16 cellular contexts compared by ENCODE assay signal in genomic region chr9:133839822-133840329, GRCh38.
A peak's percentile ranks its signal among the peaks of the same experiment; 100 is the strongest.
DNase-seq lines count a peak whose midpoint lies in the region; ATAC-seq and TF ChIP-seq lines count a peak whose summit lies in the region.
"Had no signal": no experiment of that assay in that cellular context is flagged by ENCODE, and none has a peak within 500 bp of the region (broad histone marks: within the 10 kb centered on the region; RNA-seq: fewer than 3 reads in every experiment).

No MANE protein-coding gene starts in this region.

- no peak for ATAC-seq in HG02642 (IDR thresholded peaks at IDR 0.05; ENCODE audit: poor library complexity, unreplicated experiment)
- no peak for ATAC-seq in activated CD8-positive, alpha-beta memory T cell treated with anti-CD3 and anti-CD28 coated beads, Interleukin-2, amount 10 ng/mL, durations not matched to agents 7 days and 5 days
- ATAC-seq in activated CD4-positive, CD25-positive, alpha-beta regulatory T cell treated with anti-CD3 and anti-CD28 coated beads, Interleukin-2, amount 50 U/mL, for 24 hours, result no peak
- ATAC-seq: activated naive CD4-positive, alpha-beta T cell treated with anti-CD3 and anti-CD28 coated beads, Interleukin-2, amount 50 U/mL, for 72 hours; esophagus mucosa had no signal

- H3K27ac Mint-ChIP-seq in CD14-positive monocyte, result peak overlapping the region; percentile 8 to 85 (median 60)
- H3K27ac Mint-ChIP-seq in nephron, result peak overlapping the region in 2 of 3 experiments; percentile 44 to 72
- no peak overlapping the region for H3K27ac Mint-ChIP-seq in activated CD8-positive, alpha-beta memory T cell treated with anti-CD3 and anti-CD28 coated beads, Interleukin-2, amount 10 ng/mL, durations not matched to agents 7 days and 5 days
- H3K27ac Mint-ChIP-seq: activated CD4-positive, alpha-beta T cell treated with anti-CD3 and anti-CD28 coated beads, Interleukin-2, amount 10 ng/mL, durations not matched to agents 7 days and 5 days; activated naive CD4-positive, alpha-beta T cell treated with anti-CD3 and anti-CD28 coated beads, Interleukin-2, amount 50 U/mL, for 72 hours had no signal

- H3K4me3 Mint-ChIP-seq in CD14-positive monocyte (peak overlapping the region; percentile 39), nephron (no peak overlapping the region)
- no peak overlapping the region for H3K4me3 Mint-ChIP-seq in activated CD8-positive, alpha-beta memory T cell treated with anti-CD3 and anti-CD28 coated beads, Interleukin-2, amount 10 ng/mL, durations not matched to agents 7 days and 5 days
- H3K4me3 Mint-ChIP-seq: activated CD4-positive, alpha-beta T cell treated with anti-CD3 and anti-CD28 coated beads, Interleukin-2, amount 10 ng/mL, durations not matched to agents 7 days and 5 days had no signal

- H3K9me3 Mint-ChIP-seq in CD14-positive monocyte, result peaks cover 0 to 3% (median 0%) of the 10 kb centered on the region in 7 donors
- no peaks in the 10 kb centered on the region for H3K9me3 Mint-ChIP-seq in nephron
- H3K9me3 Mint-ChIP-seq in activated CD8-positive, alpha-beta memory T cell treated with anti-CD3 and anti-CD28 coated beads, Interleukin-2, amount 10 ng/mL, durations not matched to agents 7 days and 5 days (ENCODE audit: low read depth), result no peaks in the 10 kb centered on the region
- H3K9me3 Mint-ChIP-seq: activated CD4-positive, alpha-beta T cell treated with anti-CD3 and anti-CD28 coated beads, Interleukin-2, amount 10 ng/mL, durations not matched to agents 7 days and 5 days; activated naive CD4-positive, alpha-beta T cell treated with anti-CD3 and anti-CD28 coated beads, Interleukin-2, amount 50 U/mL, for 72 hours had no signal

- peaks cover 12 to 17% of the 10 kb centered on the region in 2 donors for H3K36me3 Mint-ChIP-seq in CD14-positive monocyte
- H3K36me3 Mint-ChIP-seq in nephron (ENCODE audit: low read depth), result no peaks in the 10 kb centered on the region
- no peaks in the 10 kb centered on the region for H3K36me3 Mint-ChIP-seq in activated CD8-positive, alpha-beta memory T cell treated with anti-CD3 and anti-CD28 coated beads, Interleukin-2, amount 10 ng/mL, durations not matched to agents 7 days and 5 days
- H3K36me3 Mint-ChIP-seq: activated naive CD4-positive, alpha-beta T cell treated with anti-CD3 and anti-CD28 coated beads, Interleukin-2, amount 50 U/mL, for 72 hours had no signal

- no peak overlapping the region for H3K4me3 ChIP-seq in fibroblast of villous mesenchyme (ENCODE audit: low read depth, low read length)
- H3K4me3 ChIP-seq: HAP-1, thyroid gland had no signal

- intact Hi-C loops in CD14-positive monocyte (cut with micrococcal nuclease), result no loop called here

- CTCF ChIA-PET in RWPE1 (lab: Yijun Ruan, JAX), result interaction anchor here (0.6 kb wide), 2 partner anchors 263 to 739 kb away, joined by 3 to 4 read pairs; no protein-coding TSS in a partner anchor
- CTCF ChIA-PET in activated CD8-positive, alpha-beta memory T cell treated with anti-CD3 and anti-CD28 coated beads, Interleukin-2, amount 10 ng/mL, durations not matched to agents 7 days and 5 days (lab: Charles Lee), result interaction anchor here (1.1 kb wide), 1 partner anchor 98 kb away, joined by 3 read pairs; no protein-coding TSS in a partner anchor

- no peak for DNase-seq in CD14-positive monocyte (ENCODE audit: low spot score)
- DNase-seq in RWPE1 (ENCODE audit: low spot score), result no peak
- peak; percentile 81 for DNase-seq in fibroblast of villous mesenchyme (ENCODE audit: low read depth)
- no peak for DNase-seq in NCI-H345 (lab: John Stamatoyannopoulos, UW)
- no peak for DNase-seq in activated CD8-positive, alpha-beta memory T cell treated with anti-CD3 and anti-CD28 coated beads, Interleukin-2, amount 10 ng/mL, durations not matched to agents 7 days and 5 days
- DNase-seq: activated CD4-positive, alpha-beta T cell treated with anti-CD3 and anti-CD28 coated beads, Interleukin-2, amount 10 ng/mL, durations not matched to agents 7 days and 5 days; NCI-H2029; SHP77 treated with DMSO at 0.1 percent for 48 hours; stimulated activated CD4-positive, alpha-beta T cell treated with anti-CD3 and anti-CD28 coated beads, Interleukin-4, amount 100 ng/mL, for 4 hours; thyroid gland had no signal

- H3K27ac ChIP-seq in RWPE1, result peak overlapping the region; percentile 58
- H3K27ac ChIP-seq: thyroid gland had no signal

- POLR2A ChIA-PET in RWPE1 (lab: Yijun Ruan, JAX; ENCODE audit: low non-redundant PET), result no interaction called here

- TF ChIP-seq CTCF in CD14-positive monocyte (IDR thresholded peaks at IDR 0.05) (no peak), RWPE1 (conservative IDR thresholded peaks at IDR 0.05; ENCODE audit: low read depth) (no peak), fibroblast of villous mesenchyme (IDR thresholded peaks at IDR 0.05; ENCODE audit: insufficient read depth, low read depth, low read length) (no peak), nephron (IDR thresholded peaks at IDR 0.05; ENCODE audit: unreplicated experiment in 3 of 3) (no peak)

- H3K27me3 Mint-ChIP-seq in CD14-positive monocyte (ENCODE audit: low read depth in 3 of 3) (peaks cover 0 to 4% (median 4%) of the 10 kb centered on the region in 3 donors), nephron (ENCODE audit: low read depth) (peaks cover 5% of the 10 kb centered on the region)
- H3K27me3 Mint-ChIP-seq in activated CD8-positive, alpha-beta memory T cell treated with anti-CD3 and anti-CD28 coated beads, Interleukin-2, amount 10 ng/mL, durations not matched to agents 7 days and 5 days, result no peaks in the 10 kb centered on the region
- H3K27me3 Mint-ChIP-seq: activated CD4-positive, alpha-beta T cell treated with anti-CD3 and anti-CD28 coated beads, Interleukin-2, amount 10 ng/mL, durations not matched to agents 7 days and 5 days had no signal

- H3K4me1 Mint-ChIP-seq in CD14-positive monocyte, result peaks cover 45% of the 10 kb centered on the region
- peaks cover 70% of the 10 kb centered on the region for H3K4me1 Mint-ChIP-seq in nephron
- no peaks in the 10 kb centered on the region for H3K4me1 Mint-ChIP-seq in activated CD8-positive, alpha-beta memory T cell treated with anti-CD3 and anti-CD28 coated beads, Interleukin-2, amount 10 ng/mL, durations not matched to agents 7 days and 5 days
- H3K4me1 Mint-ChIP-seq: activated CD4-positive, alpha-beta T cell treated with anti-CD3 and anti-CD28 coated beads, Interleukin-2, amount 10 ng/mL, durations not matched to agents 7 days and 5 days had no signal

Comparison
In these comparisons a context has a peak if more than half of its experiments do, and no peak if none do; other contexts are left out.
1. H3K4me3 Mint-ChIP-seq: peak in CD14-positive monocyte (2 of 2); none in nephron (0 of 3) and activated CD8-positive, alpha-beta memory T cell treated with anti-CD3 and anti-CD28 coated beads, Interleukin-2, amount 10 ng/mL, durations not matched to agents 7 days and 5 days (single experiment).